In the genomic region with DNA sequence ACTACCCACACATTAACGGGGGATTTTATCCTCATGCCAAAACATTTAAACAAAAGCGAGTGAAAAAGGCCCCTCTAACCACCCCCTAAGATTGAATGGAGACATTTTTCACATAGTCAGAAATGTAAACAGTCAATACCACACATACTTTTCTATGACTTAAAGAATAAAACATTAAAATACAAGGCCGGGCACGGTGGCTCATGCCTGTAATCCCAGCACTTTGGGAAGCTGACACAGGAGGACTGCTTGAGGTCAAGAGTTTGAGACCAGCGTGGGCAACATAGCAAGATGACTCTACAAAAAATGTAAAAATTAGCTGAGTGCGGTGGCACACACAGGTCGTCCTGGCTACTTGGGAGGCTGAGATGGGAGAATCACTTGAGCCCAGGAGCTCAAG, we compare ENCODE assay signal across 3 cellular contexts.
TF ChIP-seq lines count a peak whose summit lies in the region.

No MANE protein-coding gene starts in this region.

TF ChIP-seq in GM23338, 12 proteins besides CTCF, POLR2A, EP300 and RAD21 (continues in another document):
- no peak for TF ChIP-seq STAT1 (IDR thresholded peaks at IDR 0.05; ENCODE audit: unreplicated experiment)
- TF ChIP-seq ZNF331 (CRISPR knock-in tag; IDR thresholded peaks at IDR 0.05; ENCODE audit: low read depth) = no peak
- TF ChIP-seq EZH2 (IDR thresholded peaks at IDR 0.05; ENCODE audit: low read depth, unreplicated experiment) = no peak
- TF ChIP-seq, protein P1, sequence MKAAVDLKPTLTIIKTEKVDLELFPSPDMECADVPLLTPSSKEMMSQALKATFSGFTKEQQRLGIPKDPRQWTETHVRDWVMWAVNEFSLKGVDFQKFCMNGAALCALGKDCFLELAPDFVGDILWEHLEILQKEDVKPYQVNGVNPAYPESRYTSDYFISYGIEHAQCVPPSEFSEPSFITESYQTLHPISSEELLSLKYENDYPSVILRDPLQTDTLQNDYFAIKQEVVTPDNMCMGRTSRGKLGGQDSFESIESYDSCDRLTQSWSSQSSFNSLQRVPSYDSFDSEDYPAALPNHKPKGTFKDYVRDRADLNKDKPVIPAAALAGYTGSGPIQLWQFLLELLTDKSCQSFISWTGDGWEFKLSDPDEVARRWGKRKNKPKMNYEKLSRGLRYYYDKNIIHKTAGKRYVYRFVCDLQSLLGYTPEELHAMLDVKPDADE (IDR thresholded peaks at IDR 0.05) = no peak
- TF ChIP-seq CREB1 (CRISPR knock-in tag; IDR thresholded peaks at IDR 0.05; ENCODE audit: low read depth) = no peak
- TF ChIP-seq REST (IDR thresholded peaks at IDR 0.05; ENCODE audit: unreplicated experiment) = no peak
- TF ChIP-seq JUNB (IDR thresholded peaks at IDR 0.05; ENCODE audit: unreplicated experiment) = no peak

TF ChIP-seq in IMR-90, 13 proteins besides CTCF, POLR2A, EP300 and RAD21:
- TF ChIP-seq BHLHE40 (IDR thresholded peaks at IDR 0.05; ENCODE audit: low read depth, low read length) = no peak
- no peak for TF ChIP-seq ELK1 (IDR thresholded peaks at IDR 0.05; ENCODE audit: borderline replicate concordance, low read depth, low read length)
- no peak for TF ChIP-seq FOS (IDR thresholded peaks at IDR 0.05; ENCODE audit: low read depth, low read length)
- TF ChIP-seq MAFK (IDR thresholded peaks at IDR 0.05; ENCODE audit: low read depth, low read length) = no peak
- no peak for TF ChIP-seq RCOR1 (IDR thresholded peaks at IDR 0.05; ENCODE audit: insufficient replicate concordance, low read length)
- TF ChIP-seq USF2 (IDR thresholded peaks at IDR 0.05; ENCODE audit: low read depth, low read length) = no peak
- TF ChIP-seq SMC3 (IDR thresholded peaks at IDR 0.05; ENCODE audit: low read depth, low read length) = no peak
- TF ChIP-seq MXI1 (IDR thresholded peaks at IDR 0.05; ENCODE audit: borderline replicate concordance, low read depth, low read length) = no peak
- no peak for TF ChIP-seq NFE2L2 (IDR thresholded peaks at IDR 0.05; ENCODE audit: low read depth, low read length)
- no peak for TF ChIP-seq CHD1 (IDR thresholded peaks at IDR 0.05; ENCODE audit: low read depth, low read length)
- TF ChIP-seq RFX5 (IDR thresholded peaks at IDR 0.05; ENCODE audit: low read depth, low read length) = no peak

TF ChIP-seq in H1, 55 proteins besides CTCF, POLR2A, EP300 and RAD21:
- TF ChIP-seq KDM1A (IDR thresholded peaks at IDR 0.05; ENCODE audit: borderline replicate concordance, low read length) (no peak), FOSL1 (IDR thresholded peaks at IDR 0.05; ENCODE audit: insufficient read depth, low read depth, low read length) (no peak), PHF8 (conservative IDR thresholded peaks at IDR 0.05; ENCODE audit: low read depth, low read length) (no peak), POU5F1 (IDR thresholded peaks at IDR 0.05; ENCODE audit: low read depth, low read length) (no peak), SUZ12 (IDR thresholded peaks at IDR 0.05; ENCODE audit: low read length) (no peak)
